ENCODE assay signal across 10 cellular contexts in the genomic region with DNA sequence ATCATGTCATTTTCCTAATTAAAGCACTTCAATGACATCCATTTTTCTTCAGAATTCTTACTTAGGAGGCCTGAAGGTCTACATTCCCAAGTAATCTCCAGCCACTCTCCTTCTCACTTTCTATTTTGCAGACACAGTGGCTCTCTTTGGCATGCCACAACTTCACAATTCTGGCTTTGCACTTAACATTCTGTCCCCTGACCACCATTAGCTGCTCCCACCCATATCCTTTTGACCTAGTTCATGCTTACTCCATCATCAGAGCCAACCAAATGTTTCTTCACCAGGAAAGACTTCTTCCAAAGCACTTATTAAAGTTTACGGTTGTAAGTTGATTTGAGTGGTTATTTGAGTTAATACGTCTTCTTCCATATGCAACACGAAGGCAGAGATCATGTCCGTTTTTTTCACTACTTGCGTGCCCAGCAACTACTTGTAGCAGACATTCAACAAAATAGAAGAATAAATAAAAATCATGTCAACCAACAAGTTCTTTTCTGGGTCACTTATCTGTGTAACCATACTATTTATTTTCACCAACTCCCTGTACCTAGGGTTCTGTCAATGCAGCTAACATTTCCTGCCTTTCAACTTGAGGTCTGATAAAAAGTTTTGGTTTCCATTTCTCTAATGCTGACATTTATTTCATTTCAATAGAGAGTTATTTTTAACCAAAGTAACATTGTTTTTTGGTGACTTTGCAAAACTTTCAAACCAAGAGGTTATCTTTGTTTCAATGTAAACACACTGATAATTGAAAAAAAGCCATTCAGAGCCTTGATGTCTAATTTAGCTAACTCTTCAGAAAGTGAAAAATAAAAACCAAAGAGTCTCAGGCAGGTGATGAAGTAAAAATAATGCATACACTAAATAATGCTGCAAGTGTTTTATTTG. TPM values are rescaled to one million over a fixed set of nuclear protein-coding genes. Genes with fewer than 3 reads are reported as not detected.
DNase-seq lines count a peak whose midpoint lies in the region; ATAC-seq and TF ChIP-seq lines count a peak whose summit lies in the region.
"Had no signal": no experiment of that assay in that cellular context is flagged by ENCODE, and none has a peak within 500 bp of the region (broad histone marks: within the 10 kb centered on the region; RNA-seq: fewer than 3 reads in every experiment).

No MANE protein-coding gene starts in this region.

- no peaks in the 10 kb centered on the region for H3K27me3 ChIP-seq in naive thymus-derived CD4-positive, alpha-beta T cell (ENCODE audit: control insufficient read depth in 2 of 2, insufficient read depth in 2 of 2, low read length in 2 of 2)
- H3K27me3 ChIP-seq: cardiac muscle cell had no signal

- DNase-seq in GM13977 (ENCODE audit: low spot score) (peak; percentile 52), fibroblast of the aortic adventitia (ENCODE audit: low read depth) (peak; percentile 26), NCI-H774 (lab: John Stamatoyannopoulos, UW) (no peak), NCI-H2196 treated with DMSO at 0.1 percent for 48 hours (lab: John Stamatoyannopoulos, UW; ENCODE audit: unreplicated experiment) (no peak)
- no peak for DNase-seq in effector CD8-positive, alpha-beta T cell (lab: John Stamatoyannopoulos, UW)
- DNase-seq in naive thymus-derived CD4-positive, alpha-beta T cell, result no peak

- in situ Hi-C loops in GM13977 (cut with MboI; ENCODE audit: low pct_unique_long_range_greater_than_20kb, low sequenced_read_pairs, unreplicated experiment), result loop anchor here (10.0 to 25.0 kb wide), 2 partner anchors 110 to 502 kb away; partner anchors contain the start of gene SSR3

- CTCF ChIA-PET in naive thymus-derived CD4-positive, alpha-beta T cell (lab: Charles Lee), result no interaction called here

- H3K36me3 Mint-ChIP-seq in naive thymus-derived CD4-positive, alpha-beta T cell, result peaks cover 0 to 14% (median 0%) of the 10 kb centered on the region in 5 donors

- peak overlapping the region in 4 of 9 donors; percentile 15 to 91 (median 32) for H3K27ac Mint-ChIP-seq in naive thymus-derived CD4-positive, alpha-beta T cell

- H3K4me1 Mint-ChIP-seq in naive thymus-derived CD4-positive, alpha-beta T cell, result peaks cover 12 to 67% (median 24%) of the 10 kb centered on the region in 7 donors

- peaks cover 0 to 5% (median 0%) of the 10 kb centered on the region in 11 donors for H3K9me3 Mint-ChIP-seq in naive thymus-derived CD4-positive, alpha-beta T cell

- H3K4me1 ChIP-seq in naive thymus-derived CD4-positive, alpha-beta T cell (ENCODE audit: control insufficient read depth in 2 of 2, insufficient read depth in 2 of 2, low read length in 2 of 2), result peaks cover 5 to 19% of the 10 kb centered on the region in 2 donors

- POLR2A ChIA-PET in naive thymus-derived CD4-positive, alpha-beta T cell (lab: Charles Lee), result interaction anchor here (1.0 to 1.3 kb wide), 3 partner anchors 9 to 110 kb away, joined by 3 to 11 read pairs (median 6); no protein-coding TSS in a partner anchor

- H3K27me3 Mint-ChIP-seq in naive thymus-derived CD4-positive, alpha-beta T cell, result no peaks in the 10 kb centered on the region

- no peak overlapping the region for H3K4me3 ChIP-seq in fibroblast of the aortic adventitia (ENCODE audit: low read depth, low read length)
- H3K4me3 ChIP-seq in naive thymus-derived CD4-positive, alpha-beta T cell (ENCODE audit: low read length), result no peak overlapping the region
- H3K4me3 ChIP-seq: cardiac muscle cell had no signal

- intact Hi-C loops in naive thymus-derived CD4-positive, alpha-beta T cell (cut with micrococcal nuclease), result loop anchor here (1.0 to 2.0 kb wide), 4 partner anchors 9 to 58 kb away; partner anchors contain the start of gene TIPARP (in 1 of the 2)

- no peak for TF ChIP-seq CTCF in GM13977 (IDR thresholded peaks at IDR 0.05; ENCODE audit: extremely low read depth, insufficient read depth, missing control alignments)
- no peak for TF ChIP-seq CTCF in fibroblast of the aortic adventitia (IDR thresholded peaks at IDR 0.05; ENCODE audit: insufficient read depth, low read length)

- peak; percentile 75 for ATAC-seq in GM21390 (IDR thresholded peaks at IDR 0.05; ENCODE audit: unreplicated experiment)
- peak; percentile 73 for ATAC-seq in HG03439 (IDR thresholded peaks at IDR 0.05; ENCODE audit: unreplicated experiment)
- no peak for ATAC-seq in naive thymus-derived CD4-positive, alpha-beta T cell
- ATAC-seq: Panc1 had no signal

- H3K27ac ChIP-seq in naive thymus-derived CD4-positive, alpha-beta T cell (ENCODE audit: low read depth, low read length), result no peak overlapping the region
- H3K27ac ChIP-seq: cardiac muscle cell had no signal

- H3K9me3 ChIP-seq in naive thymus-derived CD4-positive, alpha-beta T cell (ENCODE audit: control insufficient read depth in 2 of 3, low read length in 3 of 3), result no peaks in the 10 kb centered on the region

- no peaks in the 10 kb centered on the region for H3K36me3 ChIP-seq in naive thymus-derived CD4-positive, alpha-beta T cell (ENCODE audit: control insufficient read depth in 2 of 3, insufficient read depth in 3 of 3, low read length in 3 of 3)
- H3K36me3 ChIP-seq: cardiac muscle cell had no signal

- peak overlapping the region in 5 of 10 donors; percentile 10 to 66 (median 40) for H3K4me3 Mint-ChIP-seq in naive thymus-derived CD4-positive, alpha-beta T cell

RNA-seq across cellular contexts. Expression of gene TIPARP, which starts 9.9 kb away (rescaled TPM):
- total RNA-seq in fibroblast of the aortic adventitia (ENCODE audit: low replicate concordance), result 26.1 and 67.1 TPM in 2 replicates
- total RNA-seq in naive thymus-derived CD4-positive, alpha-beta T cell, result 10 to 100 TPM; 59.2 to 66.6 (median 64.3) TPM
- polyA plus RNA-seq in naive thymus-derived CD4-positive, alpha-beta T cell, result 1 to 10 TPM; 4.2 to 8.4 TPM

Comparison
In these comparisons a context has a peak if more than half of its experiments do, and no peak if none do; other contexts are left out.
1. DNase-seq: peak in GM13977 (single experiment) and fibroblast of the aortic adventitia (single experiment); none in effector CD8-positive, alpha-beta T cell (single experiment), NCI-H774 (single experiment), NCI-H2196 treated with DMSO at 0.1 percent for 48 hours (single experiment) and naive thymus-derived CD4-positive, alpha-beta T cell (0 of 9).